In genomic region chr1:243497939-243498681, GRCh38 we compare ENCODE assay signal across 18 cellular contexts.
DNase-seq lines count a peak whose midpoint lies in the region; ATAC-seq and TF ChIP-seq lines count a peak whose summit lies in the region.
"Had no signal": no experiment of that assay in that cellular context is flagged by ENCODE, and none has a peak within 500 bp of the region (broad histone marks: within the 10 kb centered on the region; RNA-seq: fewer than 3 reads in every experiment).

No MANE protein-coding gene starts in this region.

- peaks cover 21% of the 10 kb centered on the region for H3K4me1 ChIP-seq in IMR-90 (ENCODE audit: control insufficient read depth, insufficient read depth, low read length)
- peaks cover 31% of the 10 kb centered on the region for H3K4me1 ChIP-seq in stomach smooth muscle (ENCODE audit: control insufficient read depth, insufficient read depth, low read length)
- H3K4me1 ChIP-seq in mesenchymal stem cell (ENCODE audit: control insufficient read depth, insufficient read depth, low read depth, low read length), result peaks cover 7% of the 10 kb centered on the region

- H2AFZ ChIP-seq in IMR-90 (replicated peaks; ENCODE audit: low read length, poor library complexity) (no peak overlapping the region), mesenchymal stem cell (ENCODE audit: low read depth, low read length) (no peak overlapping the region)

- WGBS in IMR-90 (ENCODE audit: extremely low coverage in 2 of 2, insufficient read length in 1 of 2), 2 experiments, result 100% methylated on average over 4 of the region's 10 CpGs; no CpG with 5 or more reads in 1 of the 2 experiments
- 97% methylated on average over 10 of the region's 10 CpGs for WGBS in mesenchymal stem cell

- H3K18ac ChIP-seq in IMR-90 (ENCODE audit: low read depth, low read length) (no peak overlapping the region), mesenchymal stem cell (ENCODE audit: low read depth in 1 of 2, low read length in 2 of 2) (no peak overlapping the region)

- H3K56ac ChIP-seq in IMR-90 (ENCODE audit: extremely low read depth, insufficient read depth, low read length), result no peak overlapping the region

- H2BK12ac ChIP-seq in mesenchymal stem cell (ENCODE audit: low read length in 2 of 2), result no peak overlapping the region

- H2AK9ac ChIP-seq in IMR-90 (replicated peaks; ENCODE audit: low read depth, low read length, poor library complexity), result peak overlapping the region; percentile 18

- no peak overlapping the region for H2BK20ac ChIP-seq in IMR-90 (ENCODE audit: low read depth, low read length)

- no TSS peak for BruUV-seq in IMR-90 (replicated peaks; lab: Mats Ljungman, UMichigan)

- no peak overlapping the region for H4K8ac ChIP-seq in IMR-90 (ENCODE audit: low read depth in 2 of 2, low read length in 2 of 2)
- H4K8ac ChIP-seq in mesenchymal stem cell (ENCODE audit: low read length), result no peak overlapping the region

- no peaks in the 10 kb centered on the region for H3K4me1 Mint-ChIP-seq in activated CD8-positive, alpha-beta memory T cell treated with anti-CD3 and anti-CD28 coated beads, Interleukin-2, amount 10 ng/mL, durations not matched to agents 7 days and 5 days
- H3K4me1 Mint-ChIP-seq in glutamatergic neuron (ENCODE audit: low read depth, unreplicated experiment), result peaks cover 42% of the 10 kb centered on the region

- no peaks in the 10 kb centered on the region for H3K9me3 Mint-ChIP-seq in activated CD8-positive, alpha-beta memory T cell treated with anti-CD3 and anti-CD28 coated beads, Interleukin-2, amount 10 ng/mL, durations not matched to agents 7 days and 5 days (ENCODE audit: low read depth)
- peaks cover 31% of the 10 kb centered on the region for H3K9me3 Mint-ChIP-seq in glutamatergic neuron (ENCODE audit: unreplicated experiment)
- H3K9me3 Mint-ChIP-seq: CD4-positive, alpha-beta T cell had no signal

- H2AK5ac ChIP-seq in IMR-90 (ENCODE audit: low read depth, low read length) (no peak overlapping the region), mesenchymal stem cell (ENCODE audit: low read length, severe bottlenecking) (no peak overlapping the region)

- DNase-seq in activated CD8-positive, alpha-beta memory T cell treated with anti-CD3 and anti-CD28 coated beads, Interleukin-2, amount 10 ng/mL, durations not matched to agents 7 days and 5 days, result peak; percentile 26
- no peak for DNase-seq in activated CD8-positive, alpha-beta memory T cell treated with anti-CD3 and anti-CD28 coated beads, Interleukin-2, amount 50 U/mL, for 48 hours
- no peak for DNase-seq in IMR-90
- DNase-seq in glutamatergic neuron, result no peak
- no peak for DNase-seq in mesenchymal stem cell
- no peak for DNase-seq in ureter (ENCODE audit: low spot score)
- DNase-seq: 8988T; BE2C; Calu3; CD4-positive, alpha-beta T cell; NCI-H1105 treated with DMSO at 0.1 percent for 48 hours; NCI-H1694 treated with DMSO at 0.1 percent for 48 hours; NCI-H2107; NCI-H2227 treated with DMSO at 0.1 percent for 48 hours; NCI-H524; Right ventricle myocardium superior had no signal

- H3K36me3 Mint-ChIP-seq in activated CD8-positive, alpha-beta memory T cell treated with anti-CD3 and anti-CD28 coated beads, Interleukin-2, amount 10 ng/mL, durations not matched to agents 7 days and 5 days, result peaks cover 10% of the 10 kb centered on the region
- peaks cover 9% of the 10 kb centered on the region for H3K36me3 Mint-ChIP-seq in glutamatergic neuron (ENCODE audit: unreplicated experiment)

- H2BK5ac ChIP-seq in IMR-90 (ENCODE audit: low read depth, low read length, poor library complexity, severe bottlenecking) (no peak overlapping the region), mesenchymal stem cell (ENCODE audit: low read depth, low read length, poor library complexity, severe bottlenecking) (no peak overlapping the region)

- intact Hi-C loops in IMR-90 (cut with micrococcal nuclease), result no loop called here

- no peak for TF ChIP-seq CTCF in IMR-90 (conservative IDR thresholded peaks at IDR 0.05; ENCODE audit: low read depth, low read length)
- no peak for TF ChIP-seq CTCF in glutamatergic neuron (IDR thresholded peaks at IDR 0.05; ENCODE audit: partially characterized antibody, unreplicated experiment)

- POLR2A ChIA-PET in IMR-90 (lab: Charles Lee; ENCODE audit: unreplicated experiment), result no interaction called here

- dilution Hi-C loops in IMR-90 (cut with HindIII; ENCODE audit: low sequenced_read_pairs, unreplicated experiment), result no loop called here

- H4K91ac ChIP-seq in IMR-90 (ENCODE audit: insufficient read depth, low read depth, low read length) (no peak overlapping the region), mesenchymal stem cell (ENCODE audit: low read length) (no peak overlapping the region)

- no peak overlapping the region for H3K9ac ChIP-seq in IMR-90 (ENCODE audit: low read depth, low read length)
- no peak overlapping the region for H3K9ac ChIP-seq in stomach smooth muscle (ENCODE audit: low read length in 2 of 2)
- H3K9ac ChIP-seq in mesenchymal stem cell (ENCODE audit: low read length), result no peak overlapping the region

- H3K4me3 Mint-ChIP-seq in activated CD8-positive, alpha-beta memory T cell treated with anti-CD3 and anti-CD28 coated beads, Interleukin-2, amount 10 ng/mL, durations not matched to agents 7 days and 5 days, result no peak overlapping the region
- H3K4me3 Mint-ChIP-seq in glutamatergic neuron (ENCODE audit: unreplicated experiment), result no peak overlapping the region
- H3K4me3 Mint-ChIP-seq: CD4-positive, alpha-beta T cell had no signal

- TF ChIP-seq RAD21 in IMR-90 (IDR thresholded peaks at IDR 0.05; ENCODE audit: low read length), result no peak

- H4K20me1 ChIP-seq in IMR-90 (ENCODE audit: insufficient read depth, low read length), result no peaks in the 10 kb centered on the region

- no peak for TF ChIP-seq POLR2A in IMR-90 (IDR thresholded peaks at IDR 0.05; ENCODE audit: low read depth, low read length)

- H3K27me3 Mint-ChIP-seq in activated CD8-positive, alpha-beta memory T cell treated with anti-CD3 and anti-CD28 coated beads, Interleukin-2, amount 10 ng/mL, durations not matched to agents 7 days and 5 days, result no peaks in the 10 kb centered on the region
- peaks cover 11% of the 10 kb centered on the region for H3K27me3 Mint-ChIP-seq in glutamatergic neuron (ENCODE audit: unreplicated experiment)
- H3K27me3 Mint-ChIP-seq: CD4-positive, alpha-beta T cell had no signal

- peaks cover 3% of the 10 kb centered on the region for H3K9me1 ChIP-seq in IMR-90 (ENCODE audit: insufficient read depth, low read length)

- H3K27ac Mint-ChIP-seq in activated CD8-positive, alpha-beta memory T cell treated with anti-CD3 and anti-CD28 coated beads, Interleukin-2, amount 10 ng/mL, durations not matched to agents 7 days and 5 days, result no peak overlapping the region
- H3K27ac Mint-ChIP-seq in glutamatergic neuron (ENCODE audit: unreplicated experiment), result peak overlapping the region; percentile 17
- H3K27ac Mint-ChIP-seq: CD4-positive, alpha-beta T cell had no signal

- H2BK15ac ChIP-seq in IMR-90 (ENCODE audit: low read depth, low read length), result no peak overlapping the region
- H2BK15ac ChIP-seq in mesenchymal stem cell (ENCODE audit: low read depth, poor library complexity, severe bottlenecking), result no peak overlapping the region

- H3K27me3 ChIP-seq in IMR-90 (ENCODE audit: control insufficient read depth, insufficient read depth, low read length) (no peaks in the 10 kb centered on the region), stomach smooth muscle (ENCODE audit: control insufficient read depth in 1 of 2, insufficient read depth in 2 of 2, low read length in 2 of 2) (no peaks in the 10 kb centered on the region), mesenchymal stem cell (ENCODE audit: control insufficient read depth in 1 of 2, insufficient read depth in 1 of 2, low read length in 2 of 2) (no peaks in the 10 kb centered on the region)
- H3K27me3 ChIP-seq: BE2C had no signal

- H3K36me3 ChIP-seq in IMR-90 (ENCODE audit: control insufficient read depth, insufficient read depth, low read length) (peaks cover 3% of the 10 kb centered on the region; the same call in 1 of the 2 replicates), stomach smooth muscle (ENCODE audit: control insufficient read depth in 2 of 2, insufficient read depth in 2 of 2, low read length in 2 of 2) (peaks cover 3 to 4% of the 10 kb centered on the region in 2 donors), mesenchymal stem cell (ENCODE audit: control insufficient read depth in 1 of 2, insufficient read depth in 2 of 2, low read depth in 1 of 2, low read length in 2 of 2) (peaks cover 34 to 45% of the 10 kb centered on the region in 2 experiments)

- no peak overlapping the region for H3K4me3 ChIP-seq in IMR-90 (ENCODE audit: insufficient read depth, low read depth, low read length)
- H3K4me3 ChIP-seq in stomach smooth muscle (ENCODE audit: low read length in 2 of 2), result no peak overlapping the region
- no peak overlapping the region for H3K4me3 ChIP-seq in mesenchymal stem cell (ENCODE audit: insufficient read depth in 1 of 2, low read depth in 1 of 2, low read length in 2 of 2)

- CTCF ChIA-PET in activated CD8-positive, alpha-beta memory T cell treated with anti-CD3 and anti-CD28 coated beads, Interleukin-2, amount 10 ng/mL, durations not matched to agents 7 days and 5 days (lab: Charles Lee), result no interaction called here
- CTCF ChIA-PET in IMR-90 (lab: Yijun Ruan, JAX), result no interaction called here

- H3K23ac ChIP-seq in IMR-90 (ENCODE audit: low read depth, low read length) (no peak overlapping the region), mesenchymal stem cell (ENCODE audit: low read length in 2 of 2) (no peak overlapping the region)

- no peak overlapping the region for H4K5ac ChIP-seq in IMR-90 (ENCODE audit: low read depth, low read length)

- in situ Hi-C loops in IMR-90 (cut with MboI; ENCODE audit: low sequenced_read_pairs), result loop anchor here (25.0 kb wide), 1 partner anchor 789 kb away; no protein-coding TSS in a partner anchor

- H3K4ac ChIP-seq in IMR-90 (ENCODE audit: low read depth, low read length) (no peak overlapping the region), mesenchymal stem cell (ENCODE audit: low read depth in 1 of 2, low read length in 2 of 2) (no peak overlapping the region)

- no peak overlapping the region for H3K27ac ChIP-seq in IMR-90 (ENCODE audit: insufficient read depth, low read length)
- peak overlapping the region; percentile 46 for H3K27ac ChIP-seq in stomach smooth muscle (ENCODE audit: low read length)
- no peak overlapping the region for H3K27ac ChIP-seq in mesenchymal stem cell (ENCODE audit: low read length, poor library complexity, severe bottlenecking)

- H3K9me3 ChIP-seq in IMR-90 (ENCODE audit: control insufficient read depth, insufficient read depth, low read length), result no peaks in the 10 kb centered on the region
- H3K9me3 ChIP-seq in stomach smooth muscle (ENCODE audit: control insufficient read depth in 2 of 2, low read length in 2 of 2), result no peaks in the 10 kb centered on the region
- H3K9me3 ChIP-seq in mesenchymal stem cell (ENCODE audit: control insufficient read depth, low read length), result no peaks in the 10 kb centered on the region
- H3K9me3 ChIP-seq: BE2C had no signal

- H3K79me1 ChIP-seq in IMR-90 (ENCODE audit: low read depth in 1 of 2, low read length in 2 of 2) (peaks cover 3 to 9% of the 10 kb centered on the region in 2 experiments; a peak in 2 of 4 replicates), mesenchymal stem cell (replicated peaks; ENCODE audit: low read length, poor library complexity, severe bottlenecking) (peaks cover 12% of the 10 kb centered on the region)

- H3K4me2 ChIP-seq in IMR-90 (ENCODE audit: low read depth, low read length), result no peak overlapping the region
- no peak overlapping the region for H3K4me2 ChIP-seq in mesenchymal stem cell (ENCODE audit: low read length, poor library complexity, severe bottlenecking)

- H2BK120ac ChIP-seq in IMR-90 (ENCODE audit: low read depth, low read length) (no peak overlapping the region), mesenchymal stem cell (ENCODE audit: low read depth, low read length) (no peak overlapping the region)

- ATAC-seq in activated CD8-positive, alpha-beta memory T cell treated with anti-CD3 and anti-CD28 coated beads, Interleukin-2, amount 10 ng/mL, durations not matched to agents 7 days and 5 days, result no peak
- ATAC-seq in IMR-90 (ENCODE audit: low read depth) (no peak), GM21515 (IDR thresholded peaks at IDR 0.05; ENCODE audit: unreplicated experiment) (no peak)

- no peak overlapping the region for H3K14ac ChIP-seq in IMR-90 (replicated peaks; ENCODE audit: low read depth, low read length)
- no peak overlapping the region for H3K14ac ChIP-seq in mesenchymal stem cell (ENCODE audit: low read length in 2 of 2)
